In genomic region chr21:29365636-29366305, GRCh38 we compare ENCODE assay signal across 27 cellular contexts.
"Had no signal": no experiment of that assay in that cellular context is flagged by ENCODE, and none has a peak within 500 bp of the region (broad histone marks: within the 10 kb centered on the region; RNA-seq: fewer than 3 reads in every experiment).

No MANE protein-coding gene starts in this region.

- H3K27me3 Mint-ChIP-seq: activated CD4-positive, alpha-beta memory T cell treated with anti-CD3 and anti-CD28 coated beads, Interleukin-2, amount 10 ng/mL, durations not matched to agents 7 days and 5 days; central memory CD8-positive, alpha-beta T cell; naive thymus-derived CD8-positive, alpha-beta T cell; stimulated activated memory B cell treated with anti-CD40 and anti-IgM and Interleukin-4, amounts not matched to agents 10 μg/mL and 1 μg/mL and 100 μg/mL, for 72 hours; stimulated activated naive CD8-positive, alpha-beta T cell treated with anti-CD3 and anti-CD28 coated beads, Interleukin-15, amount 100 ng/mL, for 72 hours; type B pancreatic cell had no signal

- ATAC-seq: activated naive CD4-positive, alpha-beta T cell treated with anti-CD3 and anti-CD28 coated beads, Interleukin-2, amount 50 U/mL, for 72 hours; activated T-cell treated with anti-CD3 and anti-CD28 coated beads, Interleukin-2, amount 50 U/mL, for 4 hours; gastroesophageal sphincter; left colon; naive thymus-derived CD8-positive, alpha-beta T cell; stimulated activated memory B cell treated with anti-CD40 and anti-IgM and Interleukin-4, amounts not matched to agents 10 μg/mL and 1 μg/mL and 100 μg/mL, for 72 hours; stimulated activated naive CD8-positive, alpha-beta T cell treated with anti-CD3 and anti-CD28 coated beads, Interleukin-15, amount 100 ng/mL, for 72 hours had no signal

- DNase-seq: activated CD4-positive, alpha-beta memory T cell treated with anti-CD3 and anti-CD28 coated beads, Interleukin-2, amount 10 ng/mL, durations not matched to agents 7 days and 5 days; activated CD4-positive, alpha-beta T cell treated with anti-CD3 and anti-CD28 coated beads for 4 hours; activated CD4-positive, CD25-positive, alpha-beta regulatory T cell; activated CD8-positive, alpha-beta memory T cell treated with anti-CD3 and anti-CD28 coated beads, Interleukin-2, amount 50 U/mL, for 48 hours; activated T-cell treated with anti-CD3 and anti-CD28 coated beads, Interleukin-2, amount 50 U/mL, for 4 hours; effector memory CD4-positive, alpha-beta T cell; erythroblast; left colon; midbrain; naive thymus-derived CD8-positive, alpha-beta T cell; retina; stimulated activated CD4-positive, alpha-beta T cell treated with anti-CD3 and anti-CD28 coated beads, Interleukin-1b, Interleukin-23, amount 100 ng/mL, for 48 hours; stimulated activated CD4-positive, alpha-beta T cell treated with anti-CD3 and anti-CD28 coated beads, Interleukin-4, amount 100 ng/mL, for 4 hours; stimulated activated CD8-positive, alpha-beta memory T cell treated with anti-CD3 and anti-CD28 coated beads, Interleukin-4, amount 100 ng/mL, for 48 hours; stimulated activated naive CD8-positive, alpha-beta T cell treated with anti-CD3 and anti-CD28 coated beads, Interleukin-15, amount 100 ng/mL, for 72 hours; substantia nigra; T-helper 1 cell had no signal

- H3K4me2 ChIP-seq: smooth muscle cell had no signal

- H3K4me1 Mint-ChIP-seq: activated CD4-positive, alpha-beta memory T cell treated with anti-CD3 and anti-CD28 coated beads, Interleukin-2, amount 10 ng/mL, durations not matched to agents 7 days and 5 days; central memory CD8-positive, alpha-beta T cell; stimulated activated memory B cell treated with anti-CD40 and anti-IgM and Interleukin-4, amounts not matched to agents 10 μg/mL and 1 μg/mL and 100 μg/mL, for 72 hours; stimulated activated naive CD8-positive, alpha-beta T cell treated with anti-CD3 and anti-CD28 coated beads, Interleukin-15, amount 100 ng/mL, for 72 hours had no signal

- H3K27ac Mint-ChIP-seq: activated CD4-positive, alpha-beta memory T cell treated with anti-CD3 and anti-CD28 coated beads, Interleukin-2, amount 10 ng/mL, durations not matched to agents 7 days and 5 days; activated naive CD4-positive, alpha-beta T cell treated with anti-CD3 and anti-CD28 coated beads, Interleukin-2, amount 50 U/mL, for 72 hours; activated T-helper 2 cell treated with anti-CD3 and anti-CD28 coated beads, Interferon-gamma antibody, Interleukin-2, Interleukin-4, amounts not matched to agents 10 μg/mL and 5 μg/mL and 100 μg/mL, durations not matched to agents 14 hours and 24 hours and 36 hours; naive thymus-derived CD8-positive, alpha-beta T cell; stimulated activated memory B cell treated with anti-CD40 and anti-IgM and Interleukin-4, amounts not matched to agents 10 μg/mL and 1 μg/mL and 100 μg/mL, for 72 hours; T-helper 2 cell treated with Interferon-gamma antibody and Interleukin-4, amounts not matched to agents 5 μg/mL and 100 μg/mL, for 36 hours; type B pancreatic cell had no signal

- H3K27me3 ChIP-seq: dorsolateral prefrontal cortex, gastroesophageal sphincter had no signal

- H3K4me3 Mint-ChIP-seq: activated CD4-positive, alpha-beta memory T cell treated with anti-CD3 and anti-CD28 coated beads, Interleukin-2, amount 10 ng/mL, durations not matched to agents 7 days and 5 days; activated T-cell treated with anti-CD3 and anti-CD28 coated beads, Interleukin-2, amount 50 U/mL, for 4 hours; central memory CD8-positive, alpha-beta T cell; naive thymus-derived CD8-positive, alpha-beta T cell; stimulated activated memory B cell treated with anti-CD40 and anti-IgM and Interleukin-4, amounts not matched to agents 10 μg/mL and 1 μg/mL and 100 μg/mL, for 72 hours; stimulated activated naive CD8-positive, alpha-beta T cell treated with anti-CD3 and anti-CD28 coated beads, Interleukin-15, amount 100 ng/mL, for 72 hours; T-helper 2 cell treated with Interferon-gamma antibody and Interleukin-4, amounts not matched to agents 5 μg/mL and 100 μg/mL, for 36 hours; type B pancreatic cell had no signal

- H3K9me3 Mint-ChIP-seq: activated CD4-positive, alpha-beta memory T cell treated with anti-CD3 and anti-CD28 coated beads, Interleukin-2, amount 10 ng/mL, durations not matched to agents 7 days and 5 days; activated naive CD4-positive, alpha-beta T cell treated with anti-CD3 and anti-CD28 coated beads, Interleukin-2, amount 50 U/mL, for 72 hours; activated T-cell treated with anti-CD3 and anti-CD28 coated beads, Interleukin-2, amount 50 U/mL, for 4 hours; central memory CD8-positive, alpha-beta T cell; naive thymus-derived CD8-positive, alpha-beta T cell; stimulated activated memory B cell treated with anti-CD40 and anti-IgM and Interleukin-4, amounts not matched to agents 10 μg/mL and 1 μg/mL and 100 μg/mL, for 72 hours; stimulated activated naive CD8-positive, alpha-beta T cell treated with anti-CD3 and anti-CD28 coated beads, Interleukin-15, amount 100 ng/mL, for 72 hours; T-helper 2 cell treated with Interferon-gamma antibody and Interleukin-4, amounts not matched to agents 5 μg/mL and 100 μg/mL, for 36 hours; type B pancreatic cell had no signal

- H3K4me3 ChIP-seq: coronary artery, gastroesophageal sphincter, smooth muscle cell had no signal

- H3K9me3 ChIP-seq: gastroesophageal sphincter had no signal

- H3K27ac ChIP-seq: coronary artery, gastroesophageal sphincter had no signal

- H3K4me1 ChIP-seq: gastroesophageal sphincter had no signal
